In genomic region chr18:24928479-24928878, GRCh38 we compare ENCODE assay signal across 1 cellular context.
TF ChIP-seq lines count a peak whose summit lies in the region.

No MANE protein-coding gene starts in this region.

TF ChIP-seq in WTC11, 78 proteins besides CTCF, POLR2A, EP300 and RAD21 (continued from another document):
- TF ChIP-seq ZNF532 (CRISPR knock-in tag; IDR thresholded peaks at IDR 0.05; ENCODE audit: borderline replicate concordance) (no peak), ZNF281 (CRISPR knock-in tag; IDR thresholded peaks at IDR 0.05) (no peak), SOX15 (CRISPR knock-in tag; IDR thresholded peaks at IDR 0.05) (no peak), CREB1 (CRISPR knock-in tag; IDR thresholded peaks at IDR 0.05) (no peak), ZBTB43 (CRISPR knock-in tag; IDR thresholded peaks at IDR 0.05) (no peak), E2F5 (CRISPR knock-in tag; IDR thresholded peaks at IDR 0.05) (no peak), ZNF512 (CRISPR knock-in tag; IDR thresholded peaks at IDR 0.05; ENCODE audit: borderline replicate concordance) (no peak), SMAD4 (CRISPR knock-in tag; IDR thresholded peaks at IDR 0.05) (no peak), ARID4B (CRISPR knock-in tag; IDR thresholded peaks at IDR 0.05; ENCODE audit: borderline replicate concordance) (no peak), STAT6 (CRISPR knock-in tag; conservative IDR thresholded peaks at IDR 0.05; ENCODE audit: low read depth) (no peak), FOXK1 (CRISPR knock-in tag; IDR thresholded peaks at IDR 0.05) (no peak)
